In genomic region chr17:14231187-14231586, GRCh38 we compare ENCODE assay signal across 14 cellular contexts. TPM values are rescaled to one million over a fixed set of nuclear protein-coding genes. Genes with fewer than 3 reads are reported as not detected.
"Had no signal": no experiment of that assay in that cellular context is flagged by ENCODE, and none has a peak within 500 bp of the region (broad histone marks: within the 10 kb centered on the region; RNA-seq: fewer than 3 reads in every experiment).

No MANE protein-coding gene starts in this region.

RNA-seq across cellular contexts. Expression of gene CDRT15, which starts 5.5 kb away (rescaled TPM):
- total RNA-seq: activated CD8-positive, alpha-beta T cell treated with anti-CD3 and anti-CD28 coated beads, Interleukin-2, amount 10 ng/mL, durations not matched to agents 7 days and 5 days; activated T-helper 1 cell treated with anti-CD3 and anti-CD28 coated beads, Interleukin-12 subunit alpha, Interleukin-12 subunit beta, Interleukin-2, Interleukin-4 antibody, amounts not matched to agents 30 ng/mL and 10 ng/mL and 1 ng/mL, durations not matched to agents 14 hours and 24 hours and 36 hours; aorta; colonic mucosa; dorsolateral prefrontal cortex; esophagus muscularis mucosa; left ventricle myocardium inferior; mammary epithelial cell; right lobe of liver; smooth muscle cell; stomach; suprapubic skin; T-helper 2 cell treated with Interferon-gamma antibody and Interleukin-4, amounts not matched to agents 100 ng/mL and 5 ng/mL, for 36 hours; tibial nerve had no signal
- polyA plus RNA-seq: aorta, mammary epithelial cell, smooth muscle cell, stomach had no signal
